Comparison of ENCODE assay signal across 9 cellular contexts in the genomic region with DNA sequence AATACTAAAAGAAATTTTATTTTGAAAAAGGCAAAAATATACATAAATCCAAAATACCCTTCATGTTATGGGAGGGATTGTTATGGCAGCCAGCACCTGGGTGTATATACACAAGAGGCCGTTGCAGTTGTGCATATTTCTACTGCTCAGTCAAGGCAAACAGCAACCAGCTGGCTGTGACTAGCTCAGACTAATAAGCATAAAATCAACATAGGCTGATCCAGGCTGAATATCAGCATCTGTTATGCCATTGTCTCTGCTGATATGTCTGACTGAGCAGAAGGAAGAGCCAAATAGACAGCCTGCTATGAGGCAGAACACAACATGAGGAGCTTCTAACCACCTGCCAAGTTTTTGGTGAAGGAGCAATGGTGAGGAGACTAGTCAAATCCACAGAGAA.
DNase-seq lines count a peak whose midpoint lies in the region; ATAC-seq, FAIRE-seq and TF ChIP-seq lines count a peak whose summit lies in the region.
"Had no signal": no experiment of that assay in that cellular context is flagged by ENCODE, and none has a peak within 500 bp of the region (broad histone marks: within the 10 kb centered on the region; RNA-seq: fewer than 3 reads in every experiment).

No MANE protein-coding gene starts in this region.

- H3K4me1 Mint-ChIP-seq in WTC11: peaks cover 20% of the 10 kb centered on the region

- no peak overlapping the region; the same call in 1 of the 2 replicates for H3K27ac Mint-ChIP-seq in WTC11

- WGBS in suprapubic skin: 19% methylated on average over 1 of the region's 1 CpG

- H3K36me3 Mint-ChIP-seq in WTC11: peaks cover 9% of the 10 kb centered on the region

- H3K27me3 ChIP-seq in kidney epithelial cell (ENCODE audit: control insufficient read depth, insufficient read depth, low read length) (no peaks in the 10 kb centered on the region), suprapubic skin (no peaks in the 10 kb centered on the region)
- H3K27me3 ChIP-seq: ovary had no signal

- H3K27me3 Mint-ChIP-seq in WTC11 (ENCODE audit: low read depth): no peaks in the 10 kb centered on the region

- no peak for FAIRE-seq in GM12892 (lab: Jason Lieb, UNC)

- POLR2A ChIA-PET in WTC11 (lab: Charles Lee): no interaction called here

- peak; percentile 99 for DNase-seq in DMS 273 (lab: John Stamatoyannopoulos, UW; ENCODE audit: unreplicated experiment)
- DNase-seq in NCI-H1930 (lab: John Stamatoyannopoulos, UW): peak; percentile 20 to 39
- no peak for DNase-seq in WTC11 (ENCODE audit: low spot score)
- peak; percentile 58 for DNase-seq in kidney epithelial cell (ENCODE audit: low read depth)
- no peak for DNase-seq in Kasumi-1 (lab: John Stamatoyannopoulos, UW)
- DNase-seq in suprapubic skin (ENCODE audit: low spot score in 2 of 2): no peak
- DNase-seq in GM12892 (ENCODE audit: insufficient read length): no peak
- DNase-seq in activated naive CD4-positive, alpha-beta T cell treated with Interleukin-2 at 50 U/mL for 16 hours: no peak
- DNase-seq: ovary had no signal

- H3K4me3 ChIP-seq in kidney epithelial cell (ENCODE audit: low read depth, low read length): no peak overlapping the region
- no peak overlapping the region for H3K4me3 ChIP-seq in suprapubic skin
- H3K4me3 ChIP-seq: ovary had no signal

- no peak for TF ChIP-seq EP300 in suprapubic skin (IDR thresholded peaks at IDR 0.05)

- no peaks in the 10 kb centered on the region for H3K9me3 ChIP-seq in suprapubic skin
- H3K9me3 ChIP-seq: ovary had no signal

- TF ChIP-seq CTCF in WTC11 (IDR thresholded peaks at IDR 0.05) (no peak), kidney epithelial cell (IDR thresholded peaks at IDR 0.05; ENCODE audit: insufficient read depth, low read length, poor library complexity, severe bottlenecking) (no peak), suprapubic skin (IDR thresholded peaks at IDR 0.05) (no peak)

- H3K36me3 ChIP-seq in kidney epithelial cell (ENCODE audit: control insufficient read depth, insufficient read depth, low read length): no peaks in the 10 kb centered on the region
- H3K36me3 ChIP-seq in suprapubic skin: no peaks in the 10 kb centered on the region
- H3K36me3 ChIP-seq: ovary had no signal

- TF ChIP-seq POLR2A in suprapubic skin (IDR thresholded peaks at IDR 0.05) (no peak), GM12892 (IDR thresholded peaks at IDR 0.05; ENCODE audit: low read depth, low read length) (no peak)

- H3K4me3 Mint-ChIP-seq in WTC11: no peak overlapping the region

- CTCF ChIA-PET in WTC11 (lab: Charles Lee): interaction anchor here (1.1 kb wide), 1 partner anchor 104 kb away, joined by 3 read pairs; no protein-coding TSS in a partner anchor

- peak; percentile 36 for ATAC-seq in WTC11

- no peaks in the 10 kb centered on the region for H3K4me1 ChIP-seq in suprapubic skin

- H3K9me3 Mint-ChIP-seq in WTC11: peaks cover 10% of the 10 kb centered on the region

- H3K27ac ChIP-seq in suprapubic skin: no peak overlapping the region
- H3K27ac ChIP-seq: ovary had no signal

TF ChIP-seq in WTC11, 78 proteins besides CTCF, POLR2A, EP300 and RAD21 (continues in another document):
- TF ChIP-seq, protein P1, sequence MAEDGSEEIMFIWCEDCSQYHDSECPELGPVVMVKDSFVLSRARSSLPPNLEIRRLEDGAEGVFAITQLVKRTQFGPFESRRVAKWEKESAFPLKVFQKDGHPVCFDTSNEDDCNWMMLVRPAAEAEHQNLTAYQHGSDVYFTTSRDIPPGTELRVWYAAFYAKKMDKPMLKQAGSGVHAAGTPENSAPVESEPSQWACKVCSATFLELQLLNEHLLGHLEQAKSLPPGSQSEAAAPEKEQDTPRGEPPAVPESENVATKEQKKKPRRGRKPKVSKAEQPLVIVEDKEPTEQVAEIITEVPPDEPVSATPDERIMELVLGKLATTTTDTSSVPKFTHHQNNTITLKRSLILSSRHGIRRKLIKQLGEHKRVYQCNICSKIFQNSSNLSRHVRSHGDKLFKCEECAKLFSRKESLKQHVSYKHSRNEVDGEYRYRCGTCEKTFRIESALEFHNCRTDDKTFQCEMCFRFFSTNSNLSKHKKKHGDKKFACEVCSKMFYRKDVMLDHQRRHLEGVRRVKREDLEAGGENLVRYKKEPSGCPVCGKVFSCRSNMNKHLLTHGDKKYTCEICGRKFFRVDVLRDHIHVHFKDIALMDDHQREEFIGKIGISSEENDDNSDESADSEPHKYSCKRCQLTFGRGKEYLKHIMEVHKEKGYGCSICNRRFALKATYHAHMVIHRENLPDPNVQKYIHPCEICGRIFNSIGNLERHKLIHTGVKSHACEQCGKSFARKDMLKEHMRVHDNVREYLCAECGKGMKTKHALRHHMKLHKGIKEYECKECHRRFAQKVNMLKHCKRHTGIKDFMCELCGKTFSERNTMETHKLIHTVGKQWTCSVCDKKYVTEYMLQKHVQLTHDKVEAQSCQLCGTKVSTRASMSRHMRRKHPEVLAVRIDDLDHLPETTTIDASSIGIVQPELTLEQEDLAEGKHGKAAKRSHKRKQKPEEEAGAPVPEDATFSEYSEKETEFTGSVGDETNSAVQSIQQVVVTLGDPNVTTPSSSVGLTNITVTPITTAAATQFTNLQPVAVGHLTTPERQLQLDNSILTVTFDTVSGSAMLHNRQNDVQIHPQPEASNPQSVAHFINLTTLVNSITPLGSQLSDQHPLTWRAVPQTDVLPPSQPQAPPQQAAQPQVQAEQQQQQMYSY (CRISPR knock-in tag; IDR thresholded peaks at IDR 0.05): no peak
- TF ChIP-seq SP1 (CRISPR knock-in tag; conservative IDR thresholded peaks at IDR 0.05): no peak
- no peak for TF ChIP-seq PRRX2 (CRISPR knock-in tag; IDR thresholded peaks at IDR 0.05)
- no peak for TF ChIP-seq NR2C2 (CRISPR knock-in tag; IDR thresholded peaks at IDR 0.05)
- TF ChIP-seq, protein P2, sequence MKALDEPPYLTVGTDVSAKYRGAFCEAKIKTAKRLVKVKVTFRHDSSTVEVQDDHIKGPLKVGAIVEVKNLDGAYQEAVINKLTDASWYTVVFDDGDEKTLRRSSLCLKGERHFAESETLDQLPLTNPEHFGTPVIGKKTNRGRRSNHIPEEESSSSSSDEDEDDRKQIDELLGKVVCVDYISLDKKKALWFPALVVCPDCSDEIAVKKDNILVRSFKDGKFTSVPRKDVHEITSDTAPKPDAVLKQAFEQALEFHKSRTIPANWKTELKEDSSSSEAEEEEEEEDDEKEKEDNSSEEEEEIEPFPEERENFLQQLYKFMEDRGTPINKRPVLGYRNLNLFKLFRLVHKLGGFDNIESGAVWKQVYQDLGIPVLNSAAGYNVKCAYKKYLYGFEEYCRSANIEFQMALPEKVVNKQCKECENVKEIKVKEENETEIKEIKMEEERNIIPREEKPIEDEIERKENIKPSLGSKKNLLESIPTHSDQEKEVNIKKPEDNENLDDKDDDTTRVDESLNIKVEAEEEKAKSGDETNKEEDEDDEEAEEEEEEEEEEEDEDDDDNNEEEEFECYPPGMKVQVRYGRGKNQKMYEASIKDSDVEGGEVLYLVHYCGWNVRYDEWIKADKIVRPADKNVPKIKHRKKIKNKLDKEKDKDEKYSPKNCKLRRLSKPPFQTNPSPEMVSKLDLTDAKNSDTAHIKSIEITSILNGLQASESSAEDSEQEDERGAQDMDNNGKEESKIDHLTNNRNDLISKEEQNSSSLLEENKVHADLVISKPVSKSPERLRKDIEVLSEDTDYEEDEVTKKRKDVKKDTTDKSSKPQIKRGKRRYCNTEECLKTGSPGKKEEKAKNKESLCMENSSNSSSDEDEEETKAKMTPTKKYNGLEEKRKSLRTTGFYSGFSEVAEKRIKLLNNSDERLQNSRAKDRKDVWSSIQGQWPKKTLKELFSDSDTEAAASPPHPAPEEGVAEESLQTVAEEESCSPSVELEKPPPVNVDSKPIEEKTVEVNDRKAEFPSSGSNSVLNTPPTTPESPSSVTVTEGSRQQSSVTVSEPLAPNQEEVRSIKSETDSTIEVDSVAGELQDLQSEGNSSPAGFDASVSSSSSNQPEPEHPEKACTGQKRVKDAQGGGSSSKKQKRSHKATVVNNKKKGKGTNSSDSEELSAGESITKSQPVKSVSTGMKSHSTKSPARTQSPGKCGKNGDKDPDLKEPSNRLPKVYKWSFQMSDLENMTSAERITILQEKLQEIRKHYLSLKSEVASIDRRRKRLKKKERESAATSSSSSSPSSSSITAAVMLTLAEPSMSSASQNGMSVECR (CRISPR knock-in tag; IDR thresholded peaks at IDR 0.05; ENCODE audit: borderline replicate concordance): no peak
- TF ChIP-seq, protein P3, sequence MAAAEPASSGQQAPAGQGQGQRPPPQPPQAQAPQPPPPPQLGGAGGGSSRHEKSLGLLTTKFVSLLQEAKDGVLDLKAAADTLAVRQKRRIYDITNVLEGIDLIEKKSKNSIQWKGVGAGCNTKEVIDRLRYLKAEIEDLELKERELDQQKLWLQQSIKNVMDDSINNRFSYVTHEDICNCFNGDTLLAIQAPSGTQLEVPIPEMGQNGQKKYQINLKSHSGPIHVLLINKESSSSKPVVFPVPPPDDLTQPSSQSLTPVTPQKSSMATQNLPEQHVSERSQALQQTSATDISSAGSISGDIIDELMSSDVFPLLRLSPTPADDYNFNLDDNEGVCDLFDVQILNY (CRISPR knock-in tag; IDR thresholded peaks at IDR 0.05): no peak
- no peak for TF ChIP-seq SMAD3 (CRISPR knock-in tag; IDR thresholded peaks at IDR 0.05; ENCODE audit: borderline replicate concordance)
- TF ChIP-seq FOXP1 (CRISPR knock-in tag; IDR thresholded peaks at IDR 0.05; ENCODE audit: borderline replicate concordance): no peak
- TF ChIP-seq, protein P4, sequence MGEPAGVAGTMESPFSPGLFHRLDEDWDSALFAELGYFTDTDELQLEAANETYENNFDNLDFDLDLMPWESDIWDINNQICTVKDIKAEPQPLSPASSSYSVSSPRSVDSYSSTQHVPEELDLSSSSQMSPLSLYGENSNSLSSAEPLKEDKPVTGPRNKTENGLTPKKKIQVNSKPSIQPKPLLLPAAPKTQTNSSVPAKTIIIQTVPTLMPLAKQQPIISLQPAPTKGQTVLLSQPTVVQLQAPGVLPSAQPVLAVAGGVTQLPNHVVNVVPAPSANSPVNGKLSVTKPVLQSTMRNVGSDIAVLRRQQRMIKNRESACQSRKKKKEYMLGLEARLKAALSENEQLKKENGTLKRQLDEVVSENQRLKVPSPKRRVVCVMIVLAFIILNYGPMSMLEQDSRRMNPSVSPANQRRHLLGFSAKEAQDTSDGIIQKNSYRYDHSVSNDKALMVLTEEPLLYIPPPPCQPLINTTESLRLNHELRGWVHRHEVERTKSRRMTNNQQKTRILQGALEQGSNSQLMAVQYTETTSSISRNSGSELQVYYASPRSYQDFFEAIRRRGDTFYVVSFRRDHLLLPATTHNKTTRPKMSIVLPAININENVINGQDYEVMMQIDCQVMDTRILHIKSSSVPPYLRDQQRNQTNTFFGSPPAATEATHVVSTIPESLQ (CRISPR knock-in tag; IDR thresholded peaks at IDR 0.05): no peak
- no peak for TF ChIP-seq ZNF396 (CRISPR knock-in tag; IDR thresholded peaks at IDR 0.05; ENCODE audit: borderline replicate concordance)

Comparison
In these comparisons a context has a peak if more than half of its experiments do, and no peak if none do; other contexts are left out.
1. DNase-seq: peak in DMS 273 (single experiment), NCI-H1930 (2 of 2) and kidney epithelial cell (single experiment); none in WTC11 (single experiment), Kasumi-1 (0 of 2), suprapubic skin (0 of 2), GM12892 (single experiment) and activated naive CD4-positive, alpha-beta T cell treated with Interleukin-2 at 50 U/mL for 16 hours (single experiment).